8 cellular contexts compared by ENCODE assay signal in genomic region chr2:119431976-119432881, GRCh38. TPM values are rescaled to one million over a fixed set of nuclear protein-coding genes. Genes with fewer than 3 reads are reported as not detected.
DNase-seq lines count a peak whose midpoint lies in the region; ATAC-seq and TF ChIP-seq lines count a peak whose summit lies in the region.

No MANE protein-coding gene starts in this region.

- POLR2A ChIA-PET in WTC11 (lab: Charles Lee), result interaction anchor here (1.0 to 1.6 kb wide), 2 partner anchors 13 to 44 kb away, joined by 3 to 4 read pairs; no protein-coding TSS in a partner anchor

- TF ChIP-seq CTCF in C4-2B (conservative IDR thresholded peaks at IDR 0.05) (no peak), WTC11 (IDR thresholded peaks at IDR 0.05) (no peak), sigmoid colon (IDR thresholded peaks at IDR 0.05) (no peak)

- H3K36me3 ChIP-seq in HAP-1 (replicated peaks), result no peaks in the 10 kb centered on the region
- H3K36me3 ChIP-seq in iPS DF 6.9 (ENCODE audit: control insufficient read depth, insufficient read depth, low read length), result peaks cover 3% of the 10 kb centered on the region; the same call in 1 of the 2 replicates
- no peaks in the 10 kb centered on the region for H3K36me3 ChIP-seq in sigmoid colon

- DNase-seq in HAP-1 (ENCODE audit: low spot score in 2 of 2), result no peak
- peak; percentile 35 for DNase-seq in WTC11 (ENCODE audit: low spot score)
- DNase-seq in iPS DF 6.9 (ENCODE audit: low read depth, low spot score), result no peak
- peak; percentile 77 for DNase-seq in sigmoid colon
- no peak for DNase-seq in SHP77 treated with DMSO at 0.1 percent for 48 hours (lab: John Stamatoyannopoulos, UW)

- H3K4me3 Mint-ChIP-seq in WTC11, result peak overlapping the region; percentile 87

- H3K27ac ChIP-seq in C4-2B, result peak overlapping the region; percentile 54
- H3K27ac ChIP-seq in iPS DF 6.9 (ENCODE audit: low read length), result no peak overlapping the region
- H3K27ac ChIP-seq in sigmoid colon, result peak overlapping the region; percentile 32 to 62 (median 45)

- TF ChIP-seq POLR2A in sigmoid colon (IDR thresholded peaks at IDR 0.05), result no peak

- H3K4me1 Mint-ChIP-seq in WTC11, result peaks cover 62% of the 10 kb centered on the region

- H3K4me3 ChIP-seq in HAP-1, result peak overlapping the region; percentile 43
- peak overlapping the region; percentile 36; the same call in 1 of the 2 replicates for H3K4me3 ChIP-seq in iPS DF 6.9 (ENCODE audit: low read length)
- H3K4me3 ChIP-seq in sigmoid colon, result peak overlapping the region; percentile 31 to 60 (median 52)

- no CpG with 5 or more reads among the region's 53 CpGs for WGBS in iPS DF 6.9 (ENCODE audit: insufficient coverage, insufficient read length)
- WGBS in sigmoid colon, 2 donors, result 15 to 17% methylated on average over 53 of the region's 53 CpGs

- H3K36me3 Mint-ChIP-seq in WTC11, result 0 out of 2 replicates have a peak, but pooled peaks cover under 1% of the 10 kb centered on the region

- ATAC-seq in WTC11, result peak; percentile 3; the same call in 1 of the 2 replicates
- no peak for ATAC-seq in HG02885 (IDR thresholded peaks at IDR 0.05; ENCODE audit: poor library complexity, unreplicated experiment)
- no peak for ATAC-seq in HG03108 (IDR thresholded peaks at IDR 0.05; ENCODE audit: unreplicated experiment)

- TF ChIP-seq EP300 in sigmoid colon (IDR thresholded peaks at IDR 0.05), result no peak

- H3K27me3 ChIP-seq in HAP-1 (ENCODE audit: low read depth), result no peaks in the 10 kb centered on the region
- no peaks in the 10 kb centered on the region for H3K27me3 ChIP-seq in iPS DF 6.9 (ENCODE audit: control insufficient read depth, insufficient read depth, low read length)
- peaks cover 0 to 4% (median 0%) of the 10 kb centered on the region in 3 donors for H3K27me3 ChIP-seq in sigmoid colon

- H3K9me3 Mint-ChIP-seq in WTC11, result no peaks in the 10 kb centered on the region

- intact Hi-C loops in sigmoid colon (cut with DNase I), result no loop called here

- peaks cover 25% of the 10 kb centered on the region for H3K27me3 Mint-ChIP-seq in WTC11 (ENCODE audit: low read depth)

- H3K9me3 ChIP-seq in HAP-1 (no peaks in the 10 kb centered on the region), iPS DF 6.9 (ENCODE audit: control insufficient read depth, insufficient read depth, low read length) (no peaks in the 10 kb centered on the region), sigmoid colon (no peaks in the 10 kb centered on the region)

- CTCF ChIA-PET in WTC11 (lab: Charles Lee), result interaction anchor here (0.6 to 6.9 kb wide), 6 partner anchors 9 to 63 kb away, joined by 3 to 57 read pairs (median 4); no protein-coding TSS in a partner anchor

- in situ Hi-C loops in HAP-1 (cut with MboI; ENCODE audit: low sequenced_read_pairs), result no loop called here

- peak overlapping the region; percentile 85 for H3K27ac Mint-ChIP-seq in WTC11

- peaks cover 12% of the 10 kb centered on the region for H3K4me1 ChIP-seq in HAP-1
- peaks cover 10% of the 10 kb centered on the region for H3K4me1 ChIP-seq in iPS DF 6.9 (ENCODE audit: control insufficient read depth, insufficient read depth, low read length)
- H3K4me1 ChIP-seq in sigmoid colon, result peaks cover 0 to 20% (median 13%) of the 10 kb centered on the region in 4 donors

TF ChIP-seq in WTC11, 78 proteins besides CTCF, POLR2A, EP300 and RAD21:
- TF ChIP-seq ZNF423 (CRISPR knock-in tag; IDR thresholded peaks at IDR 0.05) (peak; percentile 27; the same call in 1 of the 2 replicates), MYBL2 (CRISPR knock-in tag; IDR thresholded peaks at IDR 0.05) (no peak), ETV6 (CRISPR knock-in tag; IDR thresholded peaks at IDR 0.05) (0 out of 2 replicates have a peak, but pooled peaks have one; percentile 11), TCF7 (CRISPR knock-in tag; IDR thresholded peaks at IDR 0.05; ENCODE audit: low read depth) (no peak), FOXK1 (CRISPR knock-in tag; IDR thresholded peaks at IDR 0.05) (0 out of 2 replicates have a peak, but pooled peaks have one; percentile 58), GTF2I (CRISPR knock-in tag; conservative IDR thresholded peaks at IDR 0.05) (peak; percentile 81), HMGA2 (CRISPR knock-in tag; IDR thresholded peaks at IDR 0.05) (no peak)

RNA-seq across cellular contexts. Expression of gene TMEM37, which starts 0.6 kb away (rescaled TPM):
- 7.6 to 9.6 TPM (median 8.5 TPM) in 3 replicates for total RNA-seq in WTC11 (2021)
- total RNA-seq in sigmoid colon, result 1 to 10 TPM in 3 of 4 donors, under 1 TPM in 1; 0.55 to 6.1 (median 2.6) TPM
- polyA plus RNA-seq in sigmoid colon, result 10 to 100 TPM; 45.0 to 96.9 (median 69.7) TPM

Comparison
In these comparisons a context has a peak if more than half of its experiments do, and no peak if none do; other contexts are left out.
1. DNase-seq: peak in WTC11 (single experiment) and sigmoid colon (single experiment); none in HAP-1 (0 of 2), iPS DF 6.9 (single experiment) and SHP77 treated with DMSO at 0.1 percent for 48 hours (single experiment).
2. Peak in every context shown above with its lines, with median percentiles within 50 percentile points of each other: H3K4me3 ChIP-seq.